In the genomic region with DNA sequence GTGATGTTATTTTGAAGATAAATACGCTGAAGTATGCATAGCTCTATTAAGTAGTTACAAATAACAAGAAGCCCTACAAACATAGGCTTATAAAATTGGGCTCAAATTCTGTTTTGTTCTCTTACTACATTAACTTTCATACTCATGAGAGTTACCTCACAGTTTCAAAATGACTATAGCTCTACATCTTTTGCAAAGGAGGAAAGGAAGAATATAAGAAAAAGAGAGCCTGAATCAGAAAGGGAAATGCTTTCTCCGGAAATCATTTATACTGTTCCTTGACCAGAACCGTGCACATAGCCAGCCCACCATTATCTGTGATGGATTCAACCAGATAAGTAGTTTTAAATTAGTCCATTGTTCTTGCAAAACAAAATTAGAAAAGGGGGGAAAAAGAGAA, we compare ENCODE assay signal across 29 cellular contexts.
"Had no signal": no experiment of that assay in that cellular context is flagged by ENCODE, and none has a peak within 500 bp of the region (broad histone marks: within the 10 kb centered on the region; RNA-seq: fewer than 3 reads in every experiment).

No MANE protein-coding gene starts in this region.

- H3K27ac Mint-ChIP-seq: activated CD4-positive, alpha-beta memory T cell treated with anti-CD3 and anti-CD28 coated beads for 36 hours; activated CD4-positive, alpha-beta T cell treated with anti-CD3 and anti-CD28 coated beads for 36 hours; activated CD4-positive, alpha-beta T cell treated with anti-CD3 and anti-CD28 coated beads, Interleukin-2, amount 10 ng/mL, durations not matched to agents 24 days and 14 days; activated naive CD4-positive, alpha-beta T cell treated with anti-CD3 and anti-CD28 coated beads, Interleukin-2, amount 10 ng/mL, durations not matched to agents 7 days and 5 days; activated naive CD4-positive, alpha-beta T cell treated with anti-CD3 and anti-CD28 coated beads, Interleukin-2, amount 50 U/mL, for 72 hours; activated naive CD8-positive, alpha-beta T cell treated with anti-CD3 and anti-CD28 coated beads, Interleukin-2, amount 10 ng/mL, durations not matched to agents 7 days and 5 days; activated T-cell treated with anti-CD3 and anti-CD28 coated beads, Interleukin-2, amount 50 U/mL, for 24 hours; activated T-cell treated with anti-CD3 and anti-CD28 coated beads, Interleukin-2, amount 50 U/mL, for 72 hours; dendritic cell treated with granulocyte-macrophage colony-stimulating factor and Interleukin-4, amounts not matched to agents 40 ng/mL and 50 ng/mL, for 4 days; endodermal cell; T-helper 17 cell; T-helper 2 cell treated with Interferon-gamma antibody and Interleukin-4, amounts not matched to agents 5 μg/mL and 100 μg/mL, for 36 hours had no signal

- H3K36me3 ChIP-seq: brain microvascular endothelial cell had no signal

- H3K4me1 Mint-ChIP-seq: activated CD4-positive, alpha-beta T cell treated with anti-CD3 and anti-CD28 coated beads, Interleukin-2, amount 10 ng/mL, durations not matched to agents 24 days and 14 days; activated naive CD4-positive, alpha-beta T cell treated with anti-CD3 and anti-CD28 coated beads, Interleukin-2, amount 10 ng/mL, durations not matched to agents 7 days and 5 days; activated naive CD8-positive, alpha-beta T cell treated with anti-CD3 and anti-CD28 coated beads, Interleukin-2, amount 10 ng/mL, durations not matched to agents 7 days and 5 days; central memory CD8-positive, alpha-beta T cell; endodermal cell; T-helper 17 cell had no signal

- DNase-seq: activated CD4-positive, alpha-beta memory T cell treated with anti-CD3 and anti-CD28 coated beads for 36 hours; activated CD4-positive, alpha-beta T cell treated with anti-CD3 and anti-CD28 coated beads for 36 hours; activated CD4-positive, alpha-beta T cell treated with anti-CD3 and anti-CD28 coated beads, Interleukin-2, amount 10 ng/mL, durations not matched to agents 24 days and 14 days; activated CD4-positive, CD25-positive, alpha-beta regulatory T cell; activated CD4-positive, CD25-positive, alpha-beta regulatory T cell treated with anti-CD3 and anti-CD28 coated beads, Interleukin-2, amount 50 U/mL, for 72 hours; activated CD8-positive, alpha-beta memory T cell treated with anti-CD3 and anti-CD28 coated beads, Interleukin-2, amount 50 U/mL, for 48 hours; activated gamma-delta T cell; activated naive CD4-positive, alpha-beta T cell; activated naive CD4-positive, alpha-beta T cell treated with anti-CD3 and anti-CD28 coated beads, Interleukin-2, amount 10 ng/mL, durations not matched to agents 7 days and 5 days; activated naive CD8-positive, alpha-beta T cell treated with anti-CD3 and anti-CD28 coated beads, Interleukin-2, amount 10 ng/mL, durations not matched to agents 7 days and 5 days; activated T-cell treated with anti-CD3 and anti-CD28 coated beads for 4 hours; activated T-cell treated with anti-CD3 and anti-CD28 coated beads, Interleukin-2, amount 50 U/mL, for 24 hours; activated T-cell treated with anti-CD3 and anti-CD28 coated beads, Interleukin-2, amount 50 U/mL, for 72 hours; amniotic stem cell; anterior cingulate cortex; brain microvascular endothelial cell; dorsolateral prefrontal cortex; effector memory CD4-positive, alpha-beta T cell; endodermal cell; foreskin fibroblast; head of caudate nucleus; T-helper 17 cell; T1000 had no signal

- H3K9me3 Mint-ChIP-seq: activated CD4-positive, alpha-beta T cell treated with anti-CD3 and anti-CD28 coated beads, Interleukin-2, amount 10 ng/mL, durations not matched to agents 24 days and 14 days; activated naive CD4-positive, alpha-beta T cell treated with anti-CD3 and anti-CD28 coated beads, Interleukin-2, amount 10 ng/mL, durations not matched to agents 7 days and 5 days; activated naive CD8-positive, alpha-beta T cell treated with anti-CD3 and anti-CD28 coated beads, Interleukin-2, amount 10 ng/mL, durations not matched to agents 7 days and 5 days; activated T-cell treated with anti-CD3 and anti-CD28 coated beads, Interleukin-2, amount 50 U/mL, for 24 hours; endodermal cell had no signal

- H3K4me3 Mint-ChIP-seq: activated CD4-positive, alpha-beta memory T cell treated with anti-CD3 and anti-CD28 coated beads for 36 hours; activated CD4-positive, alpha-beta T cell treated with anti-CD3 and anti-CD28 coated beads for 36 hours; activated CD4-positive, alpha-beta T cell treated with anti-CD3 and anti-CD28 coated beads, Interleukin-2, amount 10 ng/mL, durations not matched to agents 24 days and 14 days; activated naive CD4-positive, alpha-beta T cell treated with anti-CD3 and anti-CD28 coated beads, Interleukin-2, amount 10 ng/mL, durations not matched to agents 7 days and 5 days; activated naive CD8-positive, alpha-beta T cell treated with anti-CD3 and anti-CD28 coated beads, Interleukin-2, amount 10 ng/mL, durations not matched to agents 7 days and 5 days; activated T-cell treated with anti-CD3 and anti-CD28 coated beads, Interleukin-2, amount 50 U/mL, for 24 hours; activated T-cell treated with anti-CD3 and anti-CD28 coated beads, Interleukin-2, amount 50 U/mL, for 72 hours; central memory CD8-positive, alpha-beta T cell; dendritic cell treated with granulocyte-macrophage colony-stimulating factor and Interleukin-4, amounts not matched to agents 40 ng/mL and 50 ng/mL, for 4 days; endodermal cell; T-helper 17 cell; T-helper 2 cell treated with Interferon-gamma antibody and Interleukin-4, amounts not matched to agents 5 μg/mL and 100 μg/mL, for 36 hours had no signal

- H3K4me3 ChIP-seq: coronary artery, dorsolateral prefrontal cortex had no signal

- H3K27me3 Mint-ChIP-seq: activated CD4-positive, alpha-beta memory T cell treated with anti-CD3 and anti-CD28 coated beads for 36 hours; activated CD4-positive, alpha-beta T cell treated with anti-CD3 and anti-CD28 coated beads for 36 hours; activated CD4-positive, alpha-beta T cell treated with anti-CD3 and anti-CD28 coated beads, Interleukin-2, amount 10 ng/mL, durations not matched to agents 24 days and 14 days; activated naive CD4-positive, alpha-beta T cell treated with anti-CD3 and anti-CD28 coated beads, Interleukin-2, amount 10 ng/mL, durations not matched to agents 7 days and 5 days; activated naive CD8-positive, alpha-beta T cell treated with anti-CD3 and anti-CD28 coated beads, Interleukin-2, amount 10 ng/mL, durations not matched to agents 7 days and 5 days; activated T-cell treated with anti-CD3 and anti-CD28 coated beads, Interleukin-2, amount 50 U/mL, for 24 hours; central memory CD8-positive, alpha-beta T cell; dendritic cell treated with granulocyte-macrophage colony-stimulating factor and Interleukin-4, amounts not matched to agents 40 ng/mL and 50 ng/mL, for 4 days; T-helper 17 cell had no signal

- H3K27ac ChIP-seq: brain microvascular endothelial cell, coronary artery, dorsolateral prefrontal cortex had no signal

- H3K27me3 ChIP-seq: brain microvascular endothelial cell, dorsolateral prefrontal cortex had no signal

- ATAC-seq: activated CD4-positive, alpha-beta T cell treated with anti-CD3 and anti-CD28 coated beads for 36 hours; activated T-cell treated with anti-CD3 and anti-CD28 coated beads, Interleukin-2, amount 50 U/mL, for 72 hours; esophagus mucosa; T-helper 17 cell had no signal

- H3K36me3 Mint-ChIP-seq: activated CD4-positive, alpha-beta memory T cell treated with anti-CD3 and anti-CD28 coated beads for 36 hours; activated naive CD4-positive, alpha-beta T cell treated with anti-CD3 and anti-CD28 coated beads, Interleukin-2, amount 10 ng/mL, durations not matched to agents 7 days and 5 days; activated naive CD4-positive, alpha-beta T cell treated with anti-CD3 and anti-CD28 coated beads, Interleukin-2, amount 50 U/mL, for 72 hours; activated naive CD8-positive, alpha-beta T cell treated with anti-CD3 and anti-CD28 coated beads, Interleukin-2, amount 10 ng/mL, durations not matched to agents 7 days and 5 days had no signal
